Comparison of ENCODE assay signal across 1 cellular context in the genomic region with DNA sequence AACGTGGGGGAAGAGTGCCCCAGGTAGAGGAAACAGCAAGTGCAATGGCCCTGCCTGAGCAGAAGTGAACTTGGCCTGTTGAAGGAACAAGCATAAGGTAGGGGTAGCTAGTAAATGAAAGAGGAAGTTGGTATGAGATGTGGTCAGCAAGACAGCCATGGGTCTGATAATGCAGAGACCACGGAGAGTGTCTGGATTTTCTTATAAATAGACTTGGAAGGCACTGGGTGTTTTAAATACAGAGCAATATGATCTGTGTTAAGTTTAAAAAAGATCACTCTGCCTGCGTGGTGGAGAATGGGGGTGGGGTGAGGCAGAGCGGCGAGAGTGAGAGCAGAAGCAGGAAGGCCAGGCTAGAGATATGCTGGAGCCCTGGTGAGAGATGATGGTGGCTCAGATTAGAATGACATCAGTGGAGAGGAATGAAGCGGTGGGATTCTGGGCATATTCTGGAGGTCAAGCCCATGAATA.
TF ChIP-seq lines count a peak whose summit lies in the region.

No MANE protein-coding gene starts in this region.

TF ChIP-seq in GM12878, 131 proteins besides CTCF, POLR2A, EP300 and RAD21 (continued from another document):
- TF ChIP-seq CEBPZ (IDR thresholded peaks at IDR 0.05; ENCODE audit: low read depth, low read length) (no peak), DPF2 (IDR thresholded peaks at IDR 0.05) (0 out of 2 replicates have a peak, but pooled peaks have one; percentile 66), BCL11A (IDR thresholded peaks at IDR 0.05; ENCODE audit: low read depth, low read length) (peak; percentile 53; the same call in 1 of the 2 replicates), GATAD2B (conservative IDR thresholded peaks at IDR 0.05; ENCODE audit: low read depth) (peak; percentile 65; the same call in 1 of the 2 replicates), MEF2B (IDR thresholded peaks at IDR 0.05; ENCODE audit: partially characterized antibody, poor library complexity, severe bottlenecking) (peak; percentile 68), SREBF1 (IDR thresholded peaks at IDR 0.05; ENCODE audit: low read length) (no peak), IRF5 (IDR thresholded peaks at IDR 0.05; ENCODE audit: borderline replicate concordance) (no peak), HCFC1 (IDR thresholded peaks at IDR 0.05; ENCODE audit: low read length) (peak; percentile 6; the same call in 1 of the 2 replicates), CEBPB (IDR thresholded peaks at IDR 0.05; ENCODE audit: borderline replicate concordance in 1 of 2, low read depth in 2 of 2, low read length in 2 of 2) (no peak), TBL1XR1 (IDR thresholded peaks at IDR 0.05; ENCODE audit: low read depth, low read length) (peak; percentile 44; the same call in 1 of the 2 replicates), NFYA (IDR thresholded peaks at IDR 0.05; ENCODE audit: borderline replicate concordance, low read depth, low read length) (no peak), EED (IDR thresholded peaks at IDR 0.05; ENCODE audit: low read depth) (peak; percentile 94), CHD4 (IDR thresholded peaks at IDR 0.05) (no peak), MLLT1 (IDR thresholded peaks at IDR 0.05) (no peak; the same call in 1 of the 2 replicates)
- TF ChIP-seq, protein P1, sequence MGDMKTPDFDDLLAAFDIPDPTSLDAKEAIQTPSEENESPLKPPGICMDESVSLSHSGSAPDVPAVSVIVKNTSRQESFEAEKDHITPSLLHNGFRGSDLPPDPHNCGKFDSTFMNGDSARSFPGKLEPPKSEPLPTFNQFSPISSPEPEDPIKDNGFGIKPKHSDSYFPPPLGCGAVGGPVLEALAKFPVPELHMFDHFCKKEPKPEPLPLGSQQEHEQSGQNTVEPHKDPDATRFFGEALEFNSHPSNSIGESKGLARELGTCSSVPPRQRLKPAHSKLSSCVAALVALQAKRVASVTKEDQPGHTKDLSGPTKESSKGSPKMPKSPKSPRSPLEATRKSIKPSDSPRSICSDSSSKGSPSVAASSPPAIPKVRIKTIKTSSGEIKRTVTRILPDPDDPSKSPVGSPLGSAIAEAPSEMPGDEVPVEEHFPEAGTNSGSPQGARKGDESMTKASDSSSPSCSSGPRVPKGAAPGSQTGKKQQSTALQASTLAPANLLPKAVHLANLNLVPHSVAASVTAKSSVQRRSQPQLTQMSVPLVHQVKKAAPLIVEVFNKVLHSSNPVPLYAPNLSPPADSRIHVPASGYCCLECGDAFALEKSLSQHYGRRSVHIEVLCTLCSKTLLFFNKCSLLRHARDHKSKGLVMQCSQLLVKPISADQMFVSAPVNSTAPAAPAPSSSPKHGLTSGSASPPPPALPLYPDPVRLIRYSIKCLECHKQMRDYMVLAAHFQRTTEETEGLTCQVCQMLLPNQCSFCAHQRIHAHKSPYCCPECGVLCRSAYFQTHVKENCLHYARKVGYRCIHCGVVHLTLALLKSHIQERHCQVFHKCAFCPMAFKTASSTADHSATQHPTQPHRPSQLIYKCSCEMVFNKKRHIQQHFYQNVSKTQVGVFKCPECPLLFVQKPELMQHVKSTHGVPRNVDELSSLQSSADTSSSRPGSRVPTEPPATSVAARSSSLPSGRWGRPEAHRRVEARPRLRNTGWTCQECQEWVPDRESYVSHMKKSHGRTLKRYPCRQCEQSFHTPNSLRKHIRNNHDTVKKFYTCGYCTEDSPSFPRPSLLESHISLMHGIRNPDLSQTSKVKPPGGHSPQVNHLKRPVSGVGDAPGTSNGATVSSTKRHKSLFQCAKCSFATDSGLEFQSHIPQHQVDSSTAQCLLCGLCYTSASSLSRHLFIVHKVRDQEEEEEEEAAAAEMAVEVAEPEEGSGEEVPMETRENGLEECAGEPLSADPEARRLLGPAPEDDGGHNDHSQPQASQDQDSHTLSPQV (IDR thresholded peaks at IDR 0.05) = no peak
- TF ChIP-seq, protein P2, sequence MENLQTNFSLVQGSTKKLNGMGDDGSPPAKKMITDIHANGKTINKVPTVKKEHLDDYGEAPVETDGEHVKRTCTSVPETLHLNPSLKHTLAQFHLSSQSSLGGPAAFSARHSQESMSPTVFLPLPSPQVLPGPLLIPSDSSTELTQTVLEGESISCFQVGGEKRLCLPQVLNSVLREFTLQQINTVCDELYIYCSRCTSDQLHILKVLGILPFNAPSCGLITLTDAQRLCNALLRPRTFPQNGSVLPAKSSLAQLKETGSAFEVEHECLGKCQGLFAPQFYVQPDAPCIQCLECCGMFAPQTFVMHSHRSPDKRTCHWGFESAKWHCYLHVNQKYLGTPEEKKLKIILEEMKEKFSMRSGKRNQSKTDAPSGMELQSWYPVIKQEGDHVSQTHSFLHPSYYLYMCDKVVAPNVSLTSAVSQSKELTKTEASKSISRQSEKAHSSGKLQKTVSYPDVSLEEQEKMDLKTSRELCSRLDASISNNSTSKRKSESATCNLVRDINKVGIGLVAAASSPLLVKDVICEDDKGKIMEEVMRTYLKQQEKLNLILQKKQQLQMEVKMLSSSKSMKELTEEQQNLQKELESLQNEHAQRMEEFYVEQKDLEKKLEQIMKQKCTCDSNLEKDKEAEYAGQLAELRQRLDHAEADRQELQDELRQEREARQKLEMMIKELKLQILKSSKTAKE (IDR thresholded peaks at IDR 0.05; ENCODE audit: low read depth, poor library complexity, severe bottlenecking) = peak; percentile 82
- TF ChIP-seq, protein P3, sequence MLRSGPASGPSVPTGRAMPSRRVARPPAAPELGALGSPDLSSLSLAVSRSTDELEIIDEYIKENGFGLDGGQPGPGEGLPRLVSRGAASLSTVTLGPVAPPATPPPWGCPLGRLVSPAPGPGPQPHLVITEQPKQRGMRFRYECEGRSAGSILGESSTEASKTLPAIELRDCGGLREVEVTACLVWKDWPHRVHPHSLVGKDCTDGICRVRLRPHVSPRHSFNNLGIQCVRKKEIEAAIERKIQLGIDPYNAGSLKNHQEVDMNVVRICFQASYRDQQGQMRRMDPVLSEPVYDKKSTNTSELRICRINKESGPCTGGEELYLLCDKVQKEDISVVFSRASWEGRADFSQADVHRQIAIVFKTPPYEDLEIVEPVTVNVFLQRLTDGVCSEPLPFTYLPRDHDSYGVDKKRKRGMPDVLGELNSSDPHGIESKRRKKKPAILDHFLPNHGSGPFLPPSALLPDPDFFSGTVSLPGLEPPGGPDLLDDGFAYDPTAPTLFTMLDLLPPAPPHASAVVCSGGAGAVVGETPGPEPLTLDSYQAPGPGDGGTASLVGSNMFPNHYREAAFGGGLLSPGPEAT (IDR thresholded peaks at IDR 0.05; ENCODE audit: low read depth) = no peak
